Comparison of ENCODE assay signal across 8 cellular contexts in the genomic region with DNA sequence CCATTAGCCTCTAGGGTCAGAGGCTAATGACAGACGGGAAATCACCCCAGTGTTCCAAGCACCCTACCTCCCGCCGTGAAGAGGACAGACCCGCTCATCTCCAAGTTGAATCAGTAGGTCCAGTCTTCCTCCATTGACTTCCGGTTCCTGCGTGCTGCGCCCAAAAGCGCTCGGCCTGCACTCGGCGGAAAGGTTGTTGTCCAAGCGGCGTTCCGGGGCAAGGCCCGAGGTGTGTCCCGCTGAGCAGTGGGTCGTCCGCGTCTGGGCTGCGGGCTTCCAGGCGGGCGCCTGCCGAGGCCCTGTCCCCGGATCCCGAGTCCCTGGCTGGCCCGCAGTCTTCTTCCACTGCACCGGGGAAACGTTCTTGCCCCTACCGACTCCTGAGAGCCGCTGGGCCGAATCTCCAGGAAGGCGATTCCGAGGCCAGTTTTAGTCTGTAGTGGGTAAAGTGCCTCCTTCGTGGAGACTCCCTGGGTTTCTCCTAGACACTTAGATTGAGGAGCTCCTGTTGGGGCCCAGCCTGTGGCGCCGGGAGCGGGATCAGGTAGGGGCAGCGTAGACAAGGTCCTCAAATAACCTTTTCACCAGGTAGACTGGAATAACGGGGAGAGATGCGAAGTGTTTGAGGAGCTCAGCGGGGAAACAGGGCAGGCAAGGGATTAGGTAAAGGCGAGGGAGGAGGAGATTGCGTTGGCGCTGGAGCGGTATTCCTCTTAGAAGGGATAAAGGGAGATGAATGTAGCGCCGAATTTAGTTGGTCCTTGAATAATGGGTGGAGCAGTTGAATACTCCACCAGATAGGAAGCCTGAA. TPM values are rescaled to one million over a fixed set of nuclear protein-coding genes. Genes with fewer than 3 reads are reported as not detected.
A peak's percentile ranks its signal among the peaks of the same experiment; 100 is the strongest.
DNase-seq lines count a peak whose midpoint lies in the region; ATAC-seq and TF ChIP-seq lines count a peak whose summit lies in the region.

A gene with protein sequence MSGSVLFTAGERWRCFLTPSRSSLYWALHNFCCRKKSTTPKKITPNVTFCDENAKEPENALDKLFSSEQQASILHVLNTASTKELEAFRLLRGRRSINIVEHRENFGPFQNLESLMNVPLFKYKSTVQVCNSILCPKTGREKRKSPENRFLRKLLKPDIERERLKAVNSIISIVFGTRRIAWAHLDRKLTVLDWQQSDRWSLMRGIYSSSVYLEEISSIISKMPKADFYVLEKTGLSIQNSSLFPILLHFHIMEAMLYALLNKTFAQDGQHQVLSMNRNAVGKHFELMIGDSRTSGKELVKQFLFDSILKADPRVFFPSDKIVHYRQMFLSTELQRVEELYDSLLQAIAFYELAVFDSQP (minus strand): TSS at position 138 of the 811 bp plus-strand sequence. CDS start 40 bp downstream, at position 98.

- H3K4me3 Mint-ChIP-seq in nephron = peak within 1 kb of the TSS; percentile 95 to 96 (median 96)

- DNase-seq in Daoy (ENCODE audit: low read depth) = peak; percentile 94
- DNase-seq in GOT3 (lab: John Stamatoyannopoulos, UW) = peak; percentile 65
- DNase-seq in LNCaP clone FGC (ENCODE audit: low read depth) = peak; percentile 79
- peak; percentile 62 for DNase-seq in SHP77 treated with DMSO at 0.1 percent for 48 hours (lab: John Stamatoyannopoulos, UW)
- DNase-seq in activated effector memory CD4-positive, alpha-beta T cell treated with anti-CD3 and anti-CD28 coated beads, Interleukin-2, amount 50 U/mL, for 16 hours = peak; percentile 96
- peak; percentile 93 for DNase-seq in fibroblast of the aortic adventitia (ENCODE audit: low read depth)
- peak; percentile 91 for DNase-seq in stimulated activated naive CD8-positive, alpha-beta T cell treated with anti-CD3 and anti-CD28 coated beads, Interleukin-15, Interleukin-2, amounts not matched to agents 100 U/mL and 50 U/mL, for 24 hours

- TF ChIP-seq CTCF in LNCaP clone FGC (IDR thresholded peaks at IDR 0.05; ENCODE audit: control insufficient read depth, extremely low read depth, insufficient read depth) (no peak), fibroblast of the aortic adventitia (IDR thresholded peaks at IDR 0.05; ENCODE audit: insufficient read depth, low read length) (no peak), nephron (IDR thresholded peaks at IDR 0.05; ENCODE audit: unreplicated experiment in 3 of 3) (no peak)

- ATAC-seq in stimulated activated naive CD8-positive, alpha-beta T cell treated with anti-CD3 and anti-CD28 coated beads, Interleukin-15, Interleukin-2, amounts not matched to agents 100 U/mL and 50 U/mL, for 24 hours = peak; percentile 99

- no peaks in the 10 kb centered on the region for H3K27me3 Mint-ChIP-seq in nephron (ENCODE audit: low read depth)

- peaks cover 8% of the 10 kb centered on the region for H3K4me1 Mint-ChIP-seq in nephron

- peak within 1 kb of the TSS; percentile 88 to 93 (median 90) for H3K27ac Mint-ChIP-seq in nephron

- no peaks in the 10 kb centered on the region for H3K9me3 Mint-ChIP-seq in nephron

- H3K36me3 Mint-ChIP-seq in nephron (ENCODE audit: low read depth) = peaks cover 11% of the 10 kb centered on the region

- H3K4me3 ChIP-seq in LNCaP clone FGC (ENCODE audit: low read depth, low read length) (peak within 1 kb of the TSS; percentile 100), fibroblast of the aortic adventitia (ENCODE audit: low read depth, low read length) (peak within 1 kb of the TSS; percentile 96)

RNA-seq across cellular contexts. Expression of the gene that starts here (rescaled TPM):
- 12.5 and 27.5 TPM in 2 replicates for total RNA-seq in Daoy (2014; rRNA removed; shearing (Covaris generic))
- 6.1 and 21.0 TPM in 2 replicates for total RNA-seq in fibroblast of the aortic adventitia (ENCODE audit: low replicate concordance)

Comparison
In these comparisons a context has a peak if more than half of its experiments do, and no peak if none do; other contexts are left out.
1. Peak in every context shown above with its lines: DNase-seq, ATAC-seq and H3K4me3 ChIP-seq.